Comparison of ENCODE assay signal across 23 cellular contexts in the genomic region with DNA sequence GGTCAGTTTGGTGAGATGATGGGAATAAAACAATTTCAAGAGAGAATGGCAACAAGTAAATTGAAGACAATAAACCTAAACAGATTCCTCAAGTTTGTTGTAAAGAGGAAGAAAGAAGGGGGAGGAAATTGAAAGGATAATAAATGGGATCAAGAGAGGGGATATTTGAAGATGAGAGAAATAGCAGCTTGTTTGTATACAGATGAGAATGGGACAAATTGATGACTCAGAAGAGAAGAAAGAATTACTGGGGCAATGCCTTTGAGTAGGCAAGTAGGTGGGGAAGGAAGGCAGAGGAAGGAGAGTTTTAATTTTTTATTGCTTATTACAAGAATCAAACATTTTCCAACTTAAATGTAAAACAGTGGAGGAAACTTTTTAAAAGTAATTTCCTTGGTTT.
DNase-seq lines count a peak whose midpoint lies in the region; ATAC-seq and TF ChIP-seq lines count a peak whose summit lies in the region.
"Had no signal": no experiment of that assay in that cellular context is flagged by ENCODE, and none has a peak within 500 bp of the region (broad histone marks: within the 10 kb centered on the region; RNA-seq: fewer than 3 reads in every experiment).

No MANE protein-coding gene starts in this region.

- H3K4me3 ChIP-seq in heart right ventricle: no peak overlapping the region
- H3K4me3 ChIP-seq: BLaER1 treated with 17β-estradiol and CSF1 and Interleukin-3, amounts not matched to agents 10 nM and 100 nM; GM23338; PC-9 had no signal

- H3K9me3 ChIP-seq in heart right ventricle: peaks cover 0 to 31% (median 9%) of the 10 kb centered on the region in 11 donors

- peaks cover 0 to 37% (median 17%) of the 10 kb centered on the region in 9 donors for H3K4me1 ChIP-seq in heart right ventricle
- peaks cover 15% of the 10 kb centered on the region for H3K4me1 ChIP-seq in foreskin keratinocyte

- TF ChIP-seq CTCF in heart right ventricle (IDR thresholded peaks at IDR 0.05) (no peak), foreskin keratinocyte (conservative IDR thresholded peaks at IDR 0.05) (no peak)

- no peak for DNase-seq in Right ventricle myocardium superior
- no peak for DNase-seq in heart right ventricle
- DNase-seq in foreskin keratinocyte: no peak
- no peak for DNase-seq in NCI-H1092 (lab: John Stamatoyannopoulos, UW)
- no peak for DNase-seq in SIG-M5 (lab: John Stamatoyannopoulos, UW)
- DNase-seq in activated T-cell treated with anti-CD3 and anti-CD28 coated beads, Interleukin-2, amount 50 U/mL, for 48 hours: no peak
- DNase-seq in cerebellar nuclear complex (lab: John Stamatoyannopoulos, UW): no peak
- DNase-seq: CD4-positive, alpha-beta T cell; H9; Kasumi-1; NCI-H1105; NCI-H1436 treated with DMSO at 0.1 percent for 48 hours; NCI-H187 treated with DMSO at 0.1 percent for 48 hours; NCI-H2171 treated with DMSO at 0.1 percent for 48 hours; NCI-H524 treated with DMSO at 0.1 percent for 48 hours; NCI-H82; PC-9; T-cell had no signal

- intact Hi-C loops in Right ventricle myocardium superior (cut with DNase I) (loop anchor here (10.0 kb wide), 1 partner anchor 98 kb away; the partner anchor contains the start of genes CHD9 and CHD9NB), heart right ventricle (cut with DNase I) (no loop called here)

- H3K36me3 ChIP-seq in heart right ventricle: peaks cover 0 to 39% (median 18%) of the 10 kb centered on the region in 9 donors

- ATAC-seq in Right ventricle myocardium superior (ENCODE audit: poor library complexity) (peak; percentile 15), heart right ventricle (no peak), HG02870 (IDR thresholded peaks at IDR 0.05; ENCODE audit: unreplicated experiment) (peak; percentile 49), foreskin keratinocyte (peak; percentile 28)
- ATAC-seq: T-cell had no signal

- H3K27me3 ChIP-seq in heart right ventricle: no peaks in the 10 kb centered on the region
- no peaks in the 10 kb centered on the region for H3K27me3 ChIP-seq in foreskin keratinocyte
- H3K27me3 ChIP-seq: BLaER1 treated with 17β-estradiol and CSF1 and Interleukin-3, amounts not matched to agents 10 nM and 100 nM had no signal

- peak overlapping the region in 1 of 10 donors; percentile 7 for H3K27ac ChIP-seq in heart right ventricle
- no peak overlapping the region for H3K27ac ChIP-seq in foreskin keratinocyte
- H3K27ac ChIP-seq: 22Rv1; BLaER1 treated with 17β-estradiol and CSF1 and Interleukin-3, amounts not matched to agents 10 nM and 100 nM; HL-60; PC-9 had no signal

Comparison
In these comparisons a context has a peak if more than half of its experiments do, and no peak if none do; other contexts are left out.
1. ATAC-seq: peak in Right ventricle myocardium superior (single experiment), HG02870 (single experiment) and foreskin keratinocyte (single experiment); none in heart right ventricle (0 of 8).